In the genomic region with DNA sequence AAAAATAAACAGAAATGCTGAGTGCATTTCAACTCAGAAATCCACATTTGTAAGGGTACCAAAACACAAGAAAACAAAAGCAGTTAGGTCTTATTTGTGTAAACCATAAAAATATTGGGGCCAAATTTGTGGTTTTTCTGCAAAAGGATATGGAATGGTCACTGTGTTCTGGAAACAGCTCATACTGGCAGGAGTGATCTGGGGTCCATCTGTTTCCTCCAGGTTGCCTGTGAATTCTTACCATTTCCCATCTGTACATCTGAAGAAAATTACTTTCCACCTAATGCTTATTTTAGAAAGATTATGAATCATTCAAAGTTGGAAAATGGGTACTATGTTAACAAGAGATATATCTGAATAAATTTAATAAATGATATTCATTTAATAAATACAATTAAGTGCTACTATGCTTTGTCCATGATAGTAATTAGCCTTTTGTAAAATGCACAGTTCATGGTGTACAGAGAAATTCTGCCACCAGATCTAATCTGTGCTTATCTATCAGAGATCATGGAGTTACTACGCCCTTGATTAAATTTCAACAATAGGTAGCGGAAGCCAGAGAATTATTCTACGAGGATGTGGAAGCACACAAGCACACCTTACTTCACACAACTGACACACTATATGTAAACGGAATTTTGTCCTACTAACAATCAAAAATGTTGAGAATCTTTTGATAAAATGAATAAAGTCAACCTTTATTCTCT, we compare ENCODE assay signal across 17 cellular contexts. TPM values are rescaled to one million over a fixed set of nuclear protein-coding genes. Genes with fewer than 3 reads are reported as not detected.
"Had no signal": no experiment of that assay in that cellular context is flagged by ENCODE, and none has a peak within 500 bp of the region (broad histone marks: within the 10 kb centered on the region; RNA-seq: fewer than 3 reads in every experiment).

No MANE protein-coding gene starts in this region.

- H3K4me3 ChIP-seq: breast epithelium, psoas muscle, right lobe of liver had no signal

- H3K4me1 Mint-ChIP-seq: nephron progenitor cell had no signal

- H3K27ac Mint-ChIP-seq: activated T-helper 17 cell treated with anti-CD3 and anti-CD28 coated beads, Interleukin-2, amount 50 U/mL, for 72 hours; nephron progenitor cell; T-helper 2 cell treated with Interferon-gamma antibody and Interleukin-4, amounts not matched to agents 5 μg/mL and 100 μg/mL, for 36 hours; type B pancreatic cell had no signal

- H3K36me3 ChIP-seq: breast epithelium had no signal

- H3K9me3 ChIP-seq: breast epithelium, psoas muscle, right lobe of liver had no signal

- H3K4me1 ChIP-seq: breast epithelium had no signal

- H3K27me3 ChIP-seq: breast epithelium, right lobe of liver had no signal

- H3K27ac ChIP-seq: breast epithelium, psoas muscle, right lobe of liver had no signal

- H3K4me3 Mint-ChIP-seq: activated T-helper 17 cell treated with anti-CD3 and anti-CD28 coated beads, Interleukin-2, amount 50 U/mL, for 72 hours; nephron progenitor cell; T-helper 2 cell treated with Interferon-gamma antibody and Interleukin-4, amounts not matched to agents 5 μg/mL and 100 μg/mL, for 36 hours; type B pancreatic cell had no signal

- H3K9me3 Mint-ChIP-seq: activated T-helper 17 cell treated with anti-CD3 and anti-CD28 coated beads, Interleukin-2, amount 50 U/mL, for 72 hours; T-helper 2 cell treated with Interferon-gamma antibody and Interleukin-4, amounts not matched to agents 5 μg/mL and 100 μg/mL, for 36 hours; type B pancreatic cell had no signal

- DNase-seq: activated CD4-positive, alpha-beta T cell treated with anti-CD3 and anti-CD28 coated beads, Interleukin-2, amount 50 U/mL, for 1 hour; activated CD8-positive, alpha-beta memory T cell treated with anti-CD3 and anti-CD28 coated beads for 24 hours; activated naive CD4-positive, alpha-beta T cell treated with Interleukin-2 at 50 U/mL for 16 hours; anterior cingulate cortex; effector CD8-positive, alpha-beta T cell; islet precursor cell; mesenchymal stem cell; nephron progenitor cell; occipital lobe; psoas muscle; right lobe of liver; stimulated activated naive CD8-positive, alpha-beta T cell treated with anti-CD3 and anti-CD28 coated beads, Interleukin-15, Interleukin-2, amounts not matched to agents 100 U/mL and 50 U/mL, for 24 hours had no signal

- ATAC-seq: activated CD4-positive, CD25-positive, alpha-beta regulatory T cell treated with anti-CD3 and anti-CD28 coated beads, Interleukin-2, amount 50 U/mL, for 24 hours; activated T-helper 17 cell treated with anti-CD3 and anti-CD28 coated beads, Interleukin-2, amount 50 U/mL, for 72 hours; psoas muscle; right lobe of liver; stimulated activated naive CD8-positive, alpha-beta T cell treated with anti-CD3 and anti-CD28 coated beads, Interleukin-15, Interleukin-2, amounts not matched to agents 100 U/mL and 50 U/mL, for 24 hours had no signal

- H3K27me3 Mint-ChIP-seq: activated T-helper 17 cell treated with anti-CD3 and anti-CD28 coated beads, Interleukin-2, amount 50 U/mL, for 72 hours; type B pancreatic cell had no signal

RNA-seq across cellular contexts. Expression of gene CDK15, which starts 36.5 kb away (rescaled TPM):
- total RNA-seq: activated T-helper 17 cell treated with anti-CD3 and anti-CD28 coated beads, Interleukin-2, amount 50 U/mL, for 72 hours; occipital lobe; right lobe of liver had no signal
